ENCODE assay signal across 1 cellular context in the genomic region with DNA sequence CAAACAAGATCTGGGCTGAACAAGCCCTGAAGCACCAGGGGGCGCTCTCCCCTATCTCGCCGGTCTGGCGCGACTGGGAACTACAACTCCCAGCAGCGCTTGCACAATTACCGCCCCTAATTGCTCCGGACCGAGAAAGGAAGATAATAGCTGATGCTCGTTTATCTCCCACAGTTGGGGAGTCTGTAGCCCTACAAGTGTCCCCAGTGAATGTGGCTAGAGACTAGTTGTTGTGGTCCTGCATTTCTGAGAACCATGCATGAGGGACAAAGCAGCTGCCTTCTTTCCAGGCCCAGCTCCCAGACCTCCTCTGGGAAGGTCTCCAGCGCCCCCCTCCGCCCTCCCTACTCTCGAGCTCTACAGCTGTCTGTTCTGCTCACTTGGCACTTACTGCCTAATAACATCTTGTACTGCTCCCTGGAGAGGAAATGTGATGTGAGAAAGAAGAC.
TF ChIP-seq lines count a peak whose summit lies in the region.

No MANE protein-coding gene starts in this region.

TF ChIP-seq in K562, 482 proteins besides CTCF, POLR2A, EP300 and RAD21 (continued from another document and continues in another):
- TF ChIP-seq ZHX1 (conservative IDR thresholded peaks at IDR 0.05; ENCODE audit: low read length) (no peak), DNMT1 (IDR thresholded peaks at IDR 0.05) (no peak), MAFK (IDR thresholded peaks at IDR 0.05; ENCODE audit: low read length) (no peak), STAG1 (CRISPR knock-in tag; IDR thresholded peaks at IDR 0.05; ENCODE audit: borderline replicate concordance) (peak; percentile 42; the same call in 1 of the 2 replicates), HDGF (IDR thresholded peaks at IDR 0.05) (no peak), RNF2 (IDR thresholded peaks at IDR 0.05) (no peak), ZNF212 (CRISPR knock-in tag; IDR thresholded peaks at IDR 0.05) (no peak), TAF15 (IDR thresholded peaks at IDR 0.05; ENCODE audit: low read depth, low read length) (no peak), ZNF589 (CRISPR knock-in tag; IDR thresholded peaks at IDR 0.05; ENCODE audit: low read depth) (no peak), XRCC4 (IDR thresholded peaks at IDR 0.05; ENCODE audit: extremely low read depth, insufficient read depth, insufficient read length) (no peak), KAT2B (IDR thresholded peaks at IDR 0.05; ENCODE audit: low read depth, low read length) (no peak), ELF1 (tag; IDR thresholded peaks at IDR 0.05) (no peak), ZNF830 (CRISPR knock-in tag; IDR thresholded peaks at IDR 0.05) (no peak), ZNF780A (CRISPR knock-in tag; IDR thresholded peaks at IDR 0.05) (no peak), HDAC3 (IDR thresholded peaks at IDR 0.05; ENCODE audit: borderline replicate concordance, partially characterized antibody) (no peak), FOXP1 (CRISPR knock-in tag; IDR thresholded peaks at IDR 0.05) (no peak; the same call in 1 of the 2 replicates), ARID4B (CRISPR knock-in tag; IDR thresholded peaks at IDR 0.05) (peak; percentile 68; the same call in 1 of the 2 replicates), STAT5B (CRISPR knock-in tag; IDR thresholded peaks at IDR 0.05) (no peak), ZNF785 (CRISPR knock-in tag; IDR thresholded peaks at IDR 0.05) (no peak), MLLT1 (IDR thresholded peaks at IDR 0.05) (no peak), ZNF354B (CRISPR knock-in tag; IDR thresholded peaks at IDR 0.05) (no peak), TAL1 (IDR thresholded peaks at IDR 0.05) (no peak), DDX20 (tag; IDR thresholded peaks at IDR 0.05; ENCODE audit: low read depth) (no peak), TAF7 (tag; IDR thresholded peaks at IDR 0.05) (no peak), SMARCE1 (IDR thresholded peaks at IDR 0.05) (no peak), PHB2 (IDR thresholded peaks at IDR 0.05; ENCODE audit: low read depth) (no peak), ZBTB12 (CRISPR knock-in tag; IDR thresholded peaks at IDR 0.05) (no peak), ETV5 (CRISPR knock-in tag; IDR thresholded peaks at IDR 0.05; ENCODE audit: low read depth) (0 out of 2 replicates have a peak, but pooled peaks have one; percentile 30), SUPT5H (IDR thresholded peaks at IDR 0.05) (no peak)
- TF ChIP-seq, protein P1, sequence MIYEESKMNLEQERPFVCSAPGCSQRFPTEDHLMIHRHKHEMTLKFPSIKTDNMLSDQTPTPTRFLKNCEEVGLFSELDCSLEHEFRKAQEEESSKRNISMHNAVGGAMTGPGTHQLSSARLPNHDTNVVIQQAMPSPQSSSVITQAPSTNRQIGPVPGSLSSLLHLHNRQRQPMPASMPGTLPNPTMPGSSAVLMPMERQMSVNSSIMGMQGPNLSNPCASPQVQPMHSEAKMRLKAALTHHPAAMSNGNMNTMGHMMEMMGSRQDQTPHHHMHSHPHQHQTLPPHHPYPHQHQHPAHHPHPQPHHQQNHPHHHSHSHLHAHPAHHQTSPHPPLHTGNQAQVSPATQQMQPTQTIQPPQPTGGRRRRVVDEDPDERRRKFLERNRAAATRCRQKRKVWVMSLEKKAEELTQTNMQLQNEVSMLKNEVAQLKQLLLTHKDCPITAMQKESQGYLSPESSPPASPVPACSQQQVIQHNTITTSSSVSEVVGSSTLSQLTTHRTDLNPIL (CRISPR knock-in tag; IDR thresholded peaks at IDR 0.05): no peak
- TF ChIP-seq, protein P2, sequence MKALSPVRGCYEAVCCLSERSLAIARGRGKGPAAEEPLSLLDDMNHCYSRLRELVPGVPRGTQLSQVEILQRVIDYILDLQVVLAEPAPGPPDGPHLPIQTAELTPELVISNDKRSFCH (CRISPR knock-in tag; IDR thresholded peaks at IDR 0.05): no peak
- TF ChIP-seq, protein P2 (tag; IDR thresholded peaks at IDR 0.05): no peak; the same call in 1 of the 2 replicates
- TF ChIP-seq, protein P3, sequence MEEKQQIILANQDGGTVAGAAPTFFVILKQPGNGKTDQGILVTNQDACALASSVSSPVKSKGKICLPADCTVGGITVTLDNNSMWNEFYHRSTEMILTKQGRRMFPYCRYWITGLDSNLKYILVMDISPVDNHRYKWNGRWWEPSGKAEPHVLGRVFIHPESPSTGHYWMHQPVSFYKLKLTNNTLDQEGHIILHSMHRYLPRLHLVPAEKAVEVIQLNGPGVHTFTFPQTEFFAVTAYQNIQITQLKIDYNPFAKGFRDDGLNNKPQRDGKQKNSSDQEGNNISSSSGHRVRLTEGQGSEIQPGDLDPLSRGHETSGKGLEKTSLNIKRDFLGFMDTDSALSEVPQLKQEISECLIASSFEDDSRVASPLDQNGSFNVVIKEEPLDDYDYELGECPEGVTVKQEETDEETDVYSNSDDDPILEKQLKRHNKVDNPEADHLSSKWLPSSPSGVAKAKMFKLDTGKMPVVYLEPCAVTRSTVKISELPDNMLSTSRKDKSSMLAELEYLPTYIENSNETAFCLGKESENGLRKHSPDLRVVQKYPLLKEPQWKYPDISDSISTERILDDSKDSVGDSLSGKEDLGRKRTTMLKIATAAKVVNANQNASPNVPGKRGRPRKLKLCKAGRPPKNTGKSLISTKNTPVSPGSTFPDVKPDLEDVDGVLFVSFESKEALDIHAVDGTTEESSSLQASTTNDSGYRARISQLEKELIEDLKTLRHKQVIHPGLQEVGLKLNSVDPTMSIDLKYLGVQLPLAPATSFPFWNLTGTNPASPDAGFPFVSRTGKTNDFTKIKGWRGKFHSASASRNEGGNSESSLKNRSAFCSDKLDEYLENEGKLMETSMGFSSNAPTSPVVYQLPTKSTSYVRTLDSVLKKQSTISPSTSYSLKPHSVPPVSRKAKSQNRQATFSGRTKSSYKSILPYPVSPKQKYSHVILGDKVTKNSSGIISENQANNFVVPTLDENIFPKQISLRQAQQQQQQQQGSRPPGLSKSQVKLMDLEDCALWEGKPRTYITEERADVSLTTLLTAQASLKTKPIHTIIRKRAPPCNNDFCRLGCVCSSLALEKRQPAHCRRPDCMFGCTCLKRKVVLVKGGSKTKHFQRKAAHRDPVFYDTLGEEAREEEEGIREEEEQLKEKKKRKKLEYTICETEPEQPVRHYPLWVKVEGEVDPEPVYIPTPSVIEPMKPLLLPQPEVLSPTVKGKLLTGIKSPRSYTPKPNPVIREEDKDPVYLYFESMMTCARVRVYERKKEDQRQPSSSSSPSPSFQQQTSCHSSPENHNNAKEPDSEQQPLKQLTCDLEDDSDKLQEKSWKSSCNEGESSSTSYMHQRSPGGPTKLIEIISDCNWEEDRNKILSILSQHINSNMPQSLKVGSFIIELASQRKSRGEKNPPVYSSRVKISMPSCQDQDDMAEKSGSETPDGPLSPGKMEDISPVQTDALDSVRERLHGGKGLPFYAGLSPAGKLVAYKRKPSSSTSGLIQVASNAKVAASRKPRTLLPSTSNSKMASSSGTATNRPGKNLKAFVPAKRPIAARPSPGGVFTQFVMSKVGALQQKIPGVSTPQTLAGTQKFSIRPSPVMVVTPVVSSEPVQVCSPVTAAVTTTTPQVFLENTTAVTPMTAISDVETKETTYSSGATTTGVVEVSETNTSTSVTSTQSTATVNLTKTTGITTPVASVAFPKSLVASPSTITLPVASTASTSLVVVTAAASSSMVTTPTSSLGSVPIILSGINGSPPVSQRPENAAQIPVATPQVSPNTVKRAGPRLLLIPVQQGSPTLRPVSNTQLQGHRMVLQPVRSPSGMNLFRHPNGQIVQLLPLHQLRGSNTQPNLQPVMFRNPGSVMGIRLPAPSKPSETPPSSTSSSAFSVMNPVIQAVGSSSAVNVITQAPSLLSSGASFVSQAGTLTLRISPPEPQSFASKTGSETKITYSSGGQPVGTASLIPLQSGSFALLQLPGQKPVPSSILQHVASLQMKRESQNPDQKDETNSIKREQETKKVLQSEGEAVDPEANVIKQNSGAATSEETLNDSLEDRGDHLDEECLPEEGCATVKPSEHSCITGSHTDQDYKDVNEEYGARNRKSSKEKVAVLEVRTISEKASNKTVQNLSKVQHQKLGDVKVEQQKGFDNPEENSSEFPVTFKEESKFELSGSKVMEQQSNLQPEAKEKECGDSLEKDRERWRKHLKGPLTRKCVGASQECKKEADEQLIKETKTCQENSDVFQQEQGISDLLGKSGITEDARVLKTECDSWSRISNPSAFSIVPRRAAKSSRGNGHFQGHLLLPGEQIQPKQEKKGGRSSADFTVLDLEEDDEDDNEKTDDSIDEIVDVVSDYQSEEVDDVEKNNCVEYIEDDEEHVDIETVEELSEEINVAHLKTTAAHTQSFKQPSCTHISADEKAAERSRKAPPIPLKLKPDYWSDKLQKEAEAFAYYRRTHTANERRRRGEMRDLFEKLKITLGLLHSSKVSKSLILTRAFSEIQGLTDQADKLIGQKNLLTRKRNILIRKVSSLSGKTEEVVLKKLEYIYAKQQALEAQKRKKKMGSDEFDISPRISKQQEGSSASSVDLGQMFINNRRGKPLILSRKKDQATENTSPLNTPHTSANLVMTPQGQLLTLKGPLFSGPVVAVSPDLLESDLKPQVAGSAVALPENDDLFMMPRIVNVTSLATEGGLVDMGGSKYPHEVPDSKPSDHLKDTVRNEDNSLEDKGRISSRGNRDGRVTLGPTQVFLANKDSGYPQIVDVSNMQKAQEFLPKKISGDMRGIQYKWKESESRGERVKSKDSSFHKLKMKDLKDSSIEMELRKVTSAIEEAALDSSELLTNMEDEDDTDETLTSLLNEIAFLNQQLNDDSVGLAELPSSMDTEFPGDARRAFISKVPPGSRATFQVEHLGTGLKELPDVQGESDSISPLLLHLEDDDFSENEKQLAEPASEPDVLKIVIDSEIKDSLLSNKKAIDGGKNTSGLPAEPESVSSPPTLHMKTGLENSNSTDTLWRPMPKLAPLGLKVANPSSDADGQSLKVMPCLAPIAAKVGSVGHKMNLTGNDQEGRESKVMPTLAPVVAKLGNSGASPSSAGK (IDR thresholded peaks at IDR 0.05): no peak
